Comparison of ENCODE assay signal across 28 cellular contexts in the genomic region with DNA sequence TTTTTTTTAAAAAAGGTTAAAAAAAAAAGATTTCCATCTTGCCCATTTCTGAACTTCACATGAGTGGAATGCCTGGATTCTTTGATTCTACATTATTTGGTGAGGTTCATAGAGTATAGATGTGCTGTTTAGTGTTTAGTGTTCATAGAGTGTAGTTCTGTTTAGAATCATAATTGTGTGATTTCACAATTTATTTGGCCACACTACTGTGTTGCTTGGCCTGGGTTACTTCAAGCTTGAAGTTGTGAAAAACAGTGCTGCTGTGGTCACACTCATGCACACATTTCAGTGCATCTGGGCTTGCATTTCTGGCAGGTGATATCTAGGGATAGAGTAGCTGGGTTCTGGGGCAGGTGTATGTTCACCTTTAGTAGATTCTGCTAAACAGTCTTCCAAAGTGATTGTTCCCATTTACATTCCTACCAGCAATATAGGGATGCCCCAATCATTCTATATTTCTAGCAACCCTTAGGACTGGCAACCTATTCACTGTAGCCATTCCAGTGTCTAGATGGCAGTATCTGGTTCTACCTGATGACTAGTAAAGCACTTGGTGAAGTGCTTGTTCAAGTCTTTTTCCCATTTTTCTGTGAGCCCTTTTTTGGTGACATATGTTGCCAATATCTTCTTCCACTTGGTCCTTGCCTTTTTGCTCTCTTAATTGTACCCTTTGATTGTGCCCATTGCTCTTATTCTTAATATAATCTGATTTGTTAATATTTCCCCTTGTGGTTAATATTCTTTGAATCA. TPM values are rescaled to one million over a fixed set of nuclear protein-coding genes. Genes with fewer than 3 reads are reported as not detected.
DNase-seq lines count a peak whose midpoint lies in the region; ATAC-seq and TF ChIP-seq lines count a peak whose summit lies in the region.
"Had no signal": no experiment of that assay in that cellular context is flagged by ENCODE, and none has a peak within 500 bp of the region (broad histone marks: within the 10 kb centered on the region; RNA-seq: fewer than 3 reads in every experiment).

No MANE protein-coding gene starts in this region.

- peaks cover 0 to 4% (median 0%) of the 10 kb centered on the region in 4 donors for H3K9me3 ChIP-seq in sigmoid colon
- H3K9me3 ChIP-seq: BE2C had no signal

- no peaks in the 10 kb centered on the region for H3K27me3 ChIP-seq in sigmoid colon

- no peak for TF ChIP-seq POLR2A in sigmoid colon (IDR thresholded peaks at IDR 0.05)

- no peak overlapping the region for H3K4me3 Mint-ChIP-seq in activated T-cell treated with anti-CD3 and anti-CD28 coated beads, Interleukin-2, amount 50 U/mL, for 4 hours
- H3K4me3 Mint-ChIP-seq: CD4-positive, alpha-beta memory T cell; CD4-positive, CD25-positive, alpha-beta regulatory T cell; CD8-positive, alpha-beta memory T cell had no signal

- no peak for TF ChIP-seq EP300 in sigmoid colon (IDR thresholded peaks at IDR 0.05)

- peaks cover 0 to 69% (median 34%) of the 10 kb centered on the region in 4 donors for H3K4me1 ChIP-seq in sigmoid colon
- H3K4me1 ChIP-seq: BE2C, BLaER1 had no signal

- ATAC-seq in HG03135 (IDR thresholded peaks at IDR 0.05; ENCODE audit: unreplicated experiment), result no peak
- ATAC-seq in activated T-cell treated with anti-CD3 and anti-CD28 coated beads, Interleukin-2, amount 50 U/mL, for 4 hours, result no peak
- ATAC-seq: GM12878 had no signal

- H3K4me3 ChIP-seq in sigmoid colon, result no peak overlapping the region
- H3K4me3 ChIP-seq: BLaER1, GM12878 had no signal

- H3K27me3 Mint-ChIP-seq in activated T-cell treated with anti-CD3 and anti-CD28 coated beads, Interleukin-2, amount 50 U/mL, for 4 hours (ENCODE audit: low read depth), result peaks cover 71% of the 10 kb centered on the region

- no peaks in the 10 kb centered on the region for H3K9me3 Mint-ChIP-seq in activated T-cell treated with anti-CD3 and anti-CD28 coated beads, Interleukin-2, amount 50 U/mL, for 4 hours

- H3K36me3 Mint-ChIP-seq in activated T-cell treated with anti-CD3 and anti-CD28 coated beads, Interleukin-2, amount 50 U/mL, for 4 hours (ENCODE audit: insufficient read depth), result no peaks in the 10 kb centered on the region
- H3K36me3 Mint-ChIP-seq: CD14-positive monocyte; CD4-positive, alpha-beta memory T cell; CD4-positive, CD25-positive, alpha-beta regulatory T cell; CD8-positive, alpha-beta memory T cell had no signal

- H3K36me3 ChIP-seq in sigmoid colon, result no peaks in the 10 kb centered on the region
- H3K36me3 ChIP-seq: BE2C, BLaER1 had no signal

- H3K4me1 Mint-ChIP-seq in activated T-cell treated with anti-CD3 and anti-CD28 coated beads, Interleukin-2, amount 50 U/mL, for 4 hours (ENCODE audit: low read depth), result peaks cover 4% of the 10 kb centered on the region
- H3K4me1 Mint-ChIP-seq: CD14-positive monocyte; CD8-positive, alpha-beta memory T cell had no signal

- peak; percentile 5 for DNase-seq in ecto neural progenitor cell (ENCODE audit: low spot score)
- DNase-seq in sigmoid colon, result no peak
- DNase-seq in activated T-cell treated with anti-CD3 and anti-CD28 coated beads, Interleukin-2, amount 50 U/mL, for 4 hours, result no peak
- no peak for DNase-seq in NCI-H748 (lab: John Stamatoyannopoulos, UW; ENCODE audit: unreplicated experiment)
- DNase-seq: 8988T; ACHN; BE2C; C1 segment of cervical spinal cord; CD4-positive, alpha-beta memory T cell; CD4-positive, CD25-positive, alpha-beta regulatory T cell; CD8-positive, alpha-beta memory T cell; COR-L47; DMS 273 treated with DMSO at 0.1 percent for 48 hours; DMS153; DMS53; DMS79; DND-41; EL; GDM1 had no signal

- H3K27ac ChIP-seq in VCaP (peak overlapping the region; percentile 99), sigmoid colon (peak overlapping the region in 3 of 4 donors; percentile 17 to 95 (median 89))
- H3K27ac ChIP-seq: BLaER1 had no signal

- intact Hi-C loops in sigmoid colon (cut with DNase I), result no loop called here

- TF ChIP-seq CTCF in VCaP (conservative IDR thresholded peaks at IDR 0.05) (no peak), sigmoid colon (IDR thresholded peaks at IDR 0.05) (no peak)

RNA-seq across cellular contexts. Expression of a gene that starts 50.6 kb away (rescaled TPM):
- total RNA-seq in sigmoid colon, result 10 to 100 TPM; 30.1 to 82.9 (median 49.5) TPM
- 1 to 10 TPM in 2 of 3 donors, not detected in 1; 1.2 to 2.4 TPM for polyA plus RNA-seq in sigmoid colon
- not detected for total RNA-seq in activated T-cell treated with anti-CD3 and anti-CD28 coated beads, Interleukin-2, amount 50 U/mL, for 4 hours
- total RNA-seq: A673; CD4-positive, alpha-beta memory T cell; CD4-positive, CD25-positive, alpha-beta regulatory T cell; CD8-positive, alpha-beta memory T cell; Daoy; G401; GM12878 had no signal
- polyA plus RNA-seq: AG04450; CD14-positive monocyte; CD8-positive, alpha-beta memory T cell had no signal

Comparison
In these comparisons a context has a peak if more than half of its experiments do, and no peak if none do; other contexts are left out.
1. RNA of a gene that starts 50.6 kb away (total RNA-seq): 30.1 to 82.9 TPM in sigmoid colon; not detected in activated T-cell treated with anti-CD3 and anti-CD28 coated beads, Interleukin-2, amount 50 U/mL, for 4 hours; every median in the first group is over 10 times any median in the second.